ENCODE assay signal across 25 cellular contexts in genomic region chr3:174336774-174337173, GRCh38.
"Had no signal": no experiment of that assay in that cellular context is flagged by ENCODE, and none has a peak within 500 bp of the region (broad histone marks: within the 10 kb centered on the region; RNA-seq: fewer than 3 reads in every experiment).

No MANE protein-coding gene starts in this region.

- H3K27me3 ChIP-seq: hepatocyte, left lung, spleen, testis, vagina had no signal

- H3K4me1 ChIP-seq: testis, vagina had no signal

- H3K27ac ChIP-seq: hepatocyte, prostate gland, testis, vagina had no signal

- H3K4me2 ChIP-seq: hepatocyte had no signal

- H3K4me3 ChIP-seq: hepatocyte, left lung, prostate gland, spleen, testis, vagina had no signal

- H3K9me3 ChIP-seq: left lung, prostate gland, spleen, testis, vagina had no signal

- H3K27me3 Mint-ChIP-seq: activated CD4-positive, alpha-beta T cell treated with anti-CD3 and anti-CD28 coated beads for 36 hours; activated naive CD8-positive, alpha-beta T cell; memory B cell; natural killer cell treated with Interleukin-12 subunit alpha and Interleukin-12 subunit beta and Interleukin-15 and Interleukin-18, amount 100 ng/mL, for 72 hours had no signal

- H3K27ac Mint-ChIP-seq: activated CD4-positive, alpha-beta T cell treated with anti-CD3 and anti-CD28 coated beads for 36 hours; activated naive CD8-positive, alpha-beta T cell; activated T-helper 2 cell treated with anti-CD3 and anti-CD28 coated beads, Interferon-gamma antibody, Interleukin-2, Interleukin-4, amounts not matched to agents 10 μg/mL and 5 μg/mL and 100 μg/mL, durations not matched to agents 14 hours and 24 hours and 36 hours; immature natural killer cell; memory B cell; natural killer cell treated with Interleukin-12 subunit alpha and Interleukin-12 subunit beta and Interleukin-15 and Interleukin-18, amount 100 ng/mL, for 72 hours; WTC11 had no signal

- H3K36me3 ChIP-seq: left lung, prostate gland, spleen, vagina had no signal

- DNase-seq: activated CD4-positive, alpha-beta T cell treated with anti-CD3 and anti-CD28 coated beads for 36 hours; activated CD4-positive, alpha-beta T cell treated with anti-CD3 and anti-CD28 coated beads, Interleukin-2, amount 50 U/mL, for 4 hours; activated CD8-positive, alpha-beta memory T cell treated with anti-CD3 and anti-CD28 coated beads, Interleukin-2, amount 50 U/mL, for 48 hours; activated naive CD4-positive, alpha-beta T cell; activated T-cell treated with anti-CD3 and anti-CD28 coated beads, Interleukin-2, amount 50 U/mL, for 4 hours; central memory CD4-positive, alpha-beta T cell; effector memory CD4-positive, alpha-beta T cell; foreskin melanocyte; glutamatergic neuron; immature natural killer cell; left lung; spleen; stimulated activated CD4-positive, alpha-beta T cell treated with anti-CD3 and anti-CD28 coated beads, Interleukin-4, amount 100 ng/mL, for 1 hour; stimulated activated naive CD4-positive, alpha-beta T cell; T-helper 9 cell; testis; trophoblast cell had no signal

- H3K9me3 Mint-ChIP-seq: activated T-cell treated with anti-CD3 and anti-CD28 coated beads, Interleukin-2, amount 50 U/mL, for 4 hours; activated T-helper 2 cell treated with anti-CD3 and anti-CD28 coated beads, Interferon-gamma antibody, Interleukin-2, Interleukin-4, amounts not matched to agents 10 μg/mL and 5 μg/mL and 100 μg/mL, durations not matched to agents 14 hours and 24 hours and 36 hours had no signal

- H2AFZ ChIP-seq: hepatocyte had no signal

- H3K4me3 Mint-ChIP-seq: activated CD4-positive, alpha-beta T cell treated with anti-CD3 and anti-CD28 coated beads for 36 hours; activated naive CD8-positive, alpha-beta T cell; activated T-cell treated with anti-CD3 and anti-CD28 coated beads, Interleukin-2, amount 50 U/mL, for 4 hours; immature natural killer cell; memory B cell; natural killer cell treated with Interleukin-12 subunit alpha and Interleukin-12 subunit beta and Interleukin-15 and Interleukin-18, amount 100 ng/mL, for 72 hours; WTC11 had no signal

- H3K4me1 Mint-ChIP-seq: activated CD4-positive, alpha-beta T cell treated with anti-CD3 and anti-CD28 coated beads for 36 hours; immature natural killer cell; memory B cell had no signal

- H3K36me3 Mint-ChIP-seq: activated naive CD8-positive, alpha-beta T cell; immature natural killer cell; memory B cell; natural killer cell treated with Interleukin-12 subunit alpha and Interleukin-12 subunit beta and Interleukin-15 and Interleukin-18, amount 100 ng/mL, for 72 hours had no signal

- ATAC-seq: activated CD4-positive, alpha-beta T cell treated with anti-CD3 and anti-CD28 coated beads for 36 hours; activated T-cell treated with anti-CD3 and anti-CD28 coated beads, Interleukin-2, amount 50 U/mL, for 4 hours; natural killer cell treated with Interleukin-12 subunit alpha and Interleukin-12 subunit beta and Interleukin-15 and Interleukin-18, amount 100 ng/mL, for 72 hours; WTC11 had no signal

- H3K79me2 ChIP-seq: hepatocyte had no signal
